1 cellular context compared by ENCODE assay signal in genomic region chr1:42927274-42927841, GRCh38.
TF ChIP-seq lines count a peak whose summit lies in the region.

No MANE protein-coding gene starts in this region.

TF ChIP-seq in IMR-90, 13 proteins besides CTCF, POLR2A, EP300 and RAD21:
- TF ChIP-seq ELK1 (IDR thresholded peaks at IDR 0.05; ENCODE audit: borderline replicate concordance, low read depth, low read length) (no peak), RFX5 (IDR thresholded peaks at IDR 0.05; ENCODE audit: low read depth, low read length) (no peak), SMC3 (IDR thresholded peaks at IDR 0.05; ENCODE audit: low read depth, low read length) (no peak), NFE2L2 (IDR thresholded peaks at IDR 0.05; ENCODE audit: low read depth, low read length) (no peak), USF2 (IDR thresholded peaks at IDR 0.05; ENCODE audit: low read depth, low read length) (peak; percentile 31; the same call in 1 of the 2 replicates), MAFK (IDR thresholded peaks at IDR 0.05; ENCODE audit: low read depth, low read length) (no peak)
